In genomic region chr21:44011123-44011773, GRCh38 we compare ENCODE assay signal across 8 cellular contexts. TPM values are rescaled to one million over a fixed set of nuclear protein-coding genes. Genes with fewer than 3 reads are reported as not detected.
DNase-seq lines count a peak whose midpoint lies in the region; ATAC-seq and TF ChIP-seq lines count a peak whose summit lies in the region.

No MANE protein-coding gene starts in this region.

- peak overlapping the region; percentile 90 for H3K27ac ChIP-seq in HCT116 (ENCODE audit: low read depth, low read length)
- H3K27ac ChIP-seq in right atrium auricular region, result peak overlapping the region; percentile 93 to 99
- H3K27ac ChIP-seq in skin epidermis, result peak overlapping the region; percentile 89 to 99 (median 97)

- peak overlapping the region; percentile 86 for H3K4me2 ChIP-seq in HCT116 (ENCODE audit: low read length)

- peaks cover 36% of the 10 kb centered on the region for H3K4me1 Mint-ChIP-seq in activated B cell treated with CpG ODN at 0.5 μM for 24 hours

- intact Hi-C loops in HCT116 (cut with micrococcal nuclease) (no loop called here), activated B cell treated with CpG ODN at 0.5 μM for 24 hours (cut with micrococcal nuclease) (loop anchor here (1.0 kb wide), 1 partner anchor 444 kb away; the partner anchor contains the start of gene LRRC3)

- no peaks in the 10 kb centered on the region for H3K9me3 ChIP-seq in HCT116 (ENCODE audit: control insufficient read depth in 1 of 2, insufficient read depth in 1 of 2, low read depth in 1 of 2, low read length in 2 of 2)
- no peaks in the 10 kb centered on the region for H3K9me3 ChIP-seq in right atrium auricular region

- peaks cover 11% of the 10 kb centered on the region; the same call in 1 of the 2 replicates for H4K20me1 ChIP-seq in HCT116 (ENCODE audit: insufficient read depth)

- H3K36me3 ChIP-seq in HCT116 (ENCODE audit: control insufficient read depth in 1 of 2, insufficient read depth in 2 of 2, low read length in 2 of 2) (no peaks in the 10 kb centered on the region), right atrium auricular region (no peaks in the 10 kb centered on the region)

- peak overlapping the region; percentile 91 for H3K9ac ChIP-seq in HCT116 (ENCODE audit: low read length)

- no peaks in the 10 kb centered on the region for H3K9me2 ChIP-seq in HCT116 (ENCODE audit: insufficient read depth)

- no peak for TF ChIP-seq RAD21 in HCT116 (IDR thresholded peaks at IDR 0.05; ENCODE audit: low read depth)

- H3K27ac Mint-ChIP-seq in activated B cell treated with CpG ODN at 0.5 μM for 24 hours, result peak overlapping the region; percentile 86

- CTCF ChIA-PET in HCT116 (lab: Charles Lee) (no interaction called here), activated B cell treated with CpG ODN at 0.5 μM for 24 hours (lab: Charles Lee) (no interaction called here)

- RAD21 ChIA-PET in HCT116 (lab: Charles Lee; ENCODE audit: low non-redundant PET in 1 of 2, low total read pairs in 2 of 2, uncharacterized antibody in 2 of 2, unreplicated experiment in 2 of 2), result interaction anchor here in 1 of 2 experiments (0.7 kb wide), 1 partner anchor 19 kb away, joined by 3 read pairs; no protein-coding TSS in a partner anchor

- peaks cover 18 to 23% of the 10 kb centered on the region in 2 experiments for H3K4me1 ChIP-seq in HCT116 (ENCODE audit: control insufficient read depth in 1 of 2, insufficient read depth in 2 of 2, low read length in 2 of 2)
- peaks cover 0 to 35% of the 10 kb centered on the region in 2 donors for H3K4me1 ChIP-seq in right atrium auricular region

- H3K79me2 ChIP-seq in HCT116 (ENCODE audit: insufficient read depth, low read length), result peaks cover 39% of the 10 kb centered on the region

- no peak overlapping the region for H2AFZ ChIP-seq in HCT116 (ENCODE audit: low read depth, low read length, poor library complexity, severe bottlenecking)

- TF ChIP-seq CTCF in HCT116 (IDR thresholded peaks at IDR 0.05 in 2 of 3, conservative IDR thresholded peaks at IDR 0.05 in 1 of 3; ENCODE audit: borderline replicate concordance in 1 of 3, insufficient read depth in 1 of 3, low read depth in 2 of 3, low read length in 2 of 3) (no peak), activated B cell treated with CpG ODN at 0.5 μM for 24 hours (IDR thresholded peaks at IDR 0.05) (no peak), right atrium auricular region (IDR thresholded peaks at IDR 0.05) (no peak)

- no peaks in the 10 kb centered on the region for H3K27me3 Mint-ChIP-seq in activated B cell treated with CpG ODN at 0.5 μM for 24 hours

- DNase-seq in HCT116 (ENCODE audit: low read depth, low spot score) (no peak), activated B cell treated with CpG ODN at 0.5 μM for 24 hours (no peak), right atrium auricular region (ENCODE audit: low spot score) (no peak), COLO829 (ENCODE audit: low spot score) (no peak), NCI-H187 (lab: John Stamatoyannopoulos, UW) (no peak)

- TSS peak; percentile 91 for BruUV-seq in HCT116 (replicated peaks; lab: Mats Ljungman, UMichigan)

- peak overlapping the region; percentile 73 to 82 for H3K4me3 ChIP-seq in HCT116 (replicated peaks in 1 of 2; ENCODE audit: low read depth in 1 of 2, low read length in 2 of 2)
- H3K4me3 ChIP-seq in right atrium auricular region, result peak overlapping the region; percentile 97 to 98
- peak overlapping the region; percentile 73 to 98 (median 96) for H3K4me3 ChIP-seq in skin epidermis

- no peaks in the 10 kb centered on the region for H3K9me3 Mint-ChIP-seq in activated B cell treated with CpG ODN at 0.5 μM for 24 hours

- peaks cover 10% of the 10 kb centered on the region for H3K36me3 Mint-ChIP-seq in activated B cell treated with CpG ODN at 0.5 μM for 24 hours (ENCODE audit: low read depth)

- POLR2A ChIA-PET in HCT116 (lab: Charles Lee), result no interaction called here
- POLR2A ChIA-PET in activated B cell treated with CpG ODN at 0.5 μM for 24 hours (lab: Charles Lee), result interaction anchor here (0.6 to 1.4 kb wide), 7 partner anchors 8 to 419 kb away, joined by 3 to 5 read pairs (median 3); partner anchors contain the start of gene CFAP410

- ATAC-seq in HCT116 (peak; percentile 8), activated B cell treated with CpG ODN at 0.5 μM for 24 hours (ENCODE audit: low read depth) (no peak), GM19328 (IDR thresholded peaks at IDR 0.05; ENCODE audit: unreplicated experiment) (no peak), HG03460 (IDR thresholded peaks at IDR 0.05; ENCODE audit: unreplicated experiment) (no peak)

- peak overlapping the region; percentile 87 for H3K4me3 Mint-ChIP-seq in activated B cell treated with CpG ODN at 0.5 μM for 24 hours

- no peaks in the 10 kb centered on the region for H3K27me3 ChIP-seq in HCT116 (ENCODE audit: insufficient read depth, low read length)
- no peaks in the 10 kb centered on the region for H3K27me3 ChIP-seq in right atrium auricular region

- no peak for TF ChIP-seq POLR2A in HCT116 (IDR thresholded peaks at IDR 0.05; ENCODE audit: borderline replicate concordance, extremely low read depth, insufficient read depth, insufficient read length)

TF ChIP-seq in HCT116, 20 proteins besides CTCF, POLR2A, EP300 and RAD21:
- no peak for TF ChIP-seq SIN3A (IDR thresholded peaks at IDR 0.05; ENCODE audit: low read depth)
- TF ChIP-seq POLR2AphosphoS5 (IDR thresholded peaks at IDR 0.05; ENCODE audit: low read depth, low read length), result no peak
- TF ChIP-seq ZNF274 (IDR thresholded peaks at IDR 0.05; ENCODE audit: low read depth, low read length), result no peak
- TF ChIP-seq EZH2phosphoT487 (IDR thresholded peaks at IDR 0.05; ENCODE audit: borderline replicate concordance), result no peak
- no peak for TF ChIP-seq ELF1 (IDR thresholded peaks at IDR 0.05; ENCODE audit: borderline replicate concordance, low read depth)
- no peak for TF ChIP-seq SP1 (IDR thresholded peaks at IDR 0.05; ENCODE audit: low read depth)
- no peak for TF ChIP-seq CBX3 (IDR thresholded peaks at IDR 0.05; ENCODE audit: low read depth)
- no peak for TF ChIP-seq FOSL1 (IDR thresholded peaks at IDR 0.05; ENCODE audit: low read depth)
- no peak for TF ChIP-seq TCF7L2 (IDR thresholded peaks at IDR 0.05; ENCODE audit: borderline replicate concordance, extremely low read depth, insufficient read depth, insufficient read length)
TF ChIP-seq in HCT116: peak in this region for 0.

RNA-seq across cellular contexts. Expression of gene TRAPPC10, which starts 0.9 kb away (rescaled TPM):
- total RNA-seq in HCT116 (2021; ENCODE audit: unreplicated experiment) (31.5 TPM), activated B cell treated with CpG ODN at 0.5 μM for 24 hours (77.8 and 96.0 TPM in 2 replicates), right atrium auricular region (10 to 100 TPM; 18.2 to 19.7 TPM)
- polyA plus RNA-seq in HCT116 (2012), result 13.1 and 16.6 TPM in 2 replicates
